In the genomic region with DNA sequence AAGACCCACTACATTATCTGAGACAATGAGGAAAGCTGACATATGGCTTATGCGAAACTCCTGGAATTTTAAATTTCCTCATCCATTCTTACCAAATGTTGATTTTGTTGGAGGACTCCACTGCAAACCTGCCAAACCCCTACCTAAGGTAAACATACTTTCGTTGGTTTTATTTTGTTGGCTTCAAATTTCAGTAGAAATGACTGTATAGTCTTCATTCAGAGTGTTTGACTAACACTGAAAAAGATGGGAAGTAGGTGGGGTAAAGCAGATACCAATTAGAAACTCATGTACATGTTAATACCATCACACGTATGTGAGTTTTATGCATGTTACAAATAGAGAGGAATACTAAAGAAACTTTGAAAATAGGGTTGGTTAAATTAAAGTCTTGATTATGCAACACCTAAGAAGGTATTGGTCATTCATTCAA, we compare ENCODE assay signal across 6 cellular contexts. TPM values are rescaled to one million over a fixed set of nuclear protein-coding genes. Genes with fewer than 3 reads are reported as not detected.
"Had no signal": no experiment of that assay in that cellular context is flagged by ENCODE, and none has a peak within 500 bp of the region (broad histone marks: within the 10 kb centered on the region; RNA-seq: fewer than 3 reads in every experiment).

No MANE protein-coding gene starts in this region.

RNA-seq across cellular contexts. Expression of gene UGT2B10, which starts 2.3 kb away (rescaled TPM):
- total RNA-seq: HT1080; LHCN-M2; NCI-H460; Right ventricle myocardium superior; SJSA1; T-helper 1 cell treated with Interleukin-12 subunit alpha and Interleukin-12 subunit beta and Interleukin-4 antibody, amounts not matched to agents 30 ng/mL and 1 ng/mL, for 36 hours had no signal
